In genomic region chr5:150224483-150225027, GRCh38 we compare ENCODE assay signal across 3 cellular contexts.
A peak's percentile ranks its signal among the peaks of the same experiment; 100 is the strongest.
TF ChIP-seq lines count a peak whose summit lies in the region.

No MANE protein-coding gene starts in this region.

TF ChIP-seq in IMR-90, 13 proteins besides CTCF, POLR2A, EP300 and RAD21:
- no peak for TF ChIP-seq CEBPB (IDR thresholded peaks at IDR 0.05; ENCODE audit: low read depth, low read length)
- no peak for TF ChIP-seq NFE2L2 (IDR thresholded peaks at IDR 0.05; ENCODE audit: low read depth, low read length)
- no peak for TF ChIP-seq SMC3 (IDR thresholded peaks at IDR 0.05; ENCODE audit: low read depth, low read length)
- no peak for TF ChIP-seq MAFK (IDR thresholded peaks at IDR 0.05; ENCODE audit: low read depth, low read length)
- TF ChIP-seq MXI1 (IDR thresholded peaks at IDR 0.05; ENCODE audit: borderline replicate concordance, low read depth, low read length): no peak
- TF ChIP-seq ELK1 (IDR thresholded peaks at IDR 0.05; ENCODE audit: borderline replicate concordance, low read depth, low read length): no peak
- TF ChIP-seq MAZ (IDR thresholded peaks at IDR 0.05; ENCODE audit: borderline replicate concordance, low read depth, low read length): no peak
- TF ChIP-seq USF2 (IDR thresholded peaks at IDR 0.05; ENCODE audit: low read depth, low read length): no peak
- no peak for TF ChIP-seq FOS (IDR thresholded peaks at IDR 0.05; ENCODE audit: low read depth, low read length)
- TF ChIP-seq CHD1 (IDR thresholded peaks at IDR 0.05; ENCODE audit: low read depth, low read length): no peak
- no peak for TF ChIP-seq RFX5 (IDR thresholded peaks at IDR 0.05; ENCODE audit: low read depth, low read length)
- no peak for TF ChIP-seq BHLHE40 (IDR thresholded peaks at IDR 0.05; ENCODE audit: low read depth, low read length)
TF ChIP-seq in IMR-90: peak in this region for 0.

TF ChIP-seq in K562, 482 proteins besides CTCF, POLR2A, EP300 and RAD21:
- TF ChIP-seq ZNF449 (CRISPR knock-in tag; IDR thresholded peaks at IDR 0.05) (no peak), MIER1 (IDR thresholded peaks at IDR 0.05; ENCODE audit: low read depth) (no peak), ZNF143 (CRISPR knock-in tag; IDR thresholded peaks at IDR 0.05) (no peak), ZNF699 (CRISPR knock-in tag; IDR thresholded peaks at IDR 0.05; ENCODE audit: insufficient replicate concordance) (no peak), ATF3 (IDR thresholded peaks at IDR 0.05) (0 out of 2 replicates have a peak, but pooled peaks have one; percentile 18), ATF3 (CRISPR knock-in tag; conservative IDR thresholded peaks at IDR 0.05) (no peak), CREB1 (IDR thresholded peaks at IDR 0.05) (peak; percentile 49; the same call in 1 of the 2 replicates), CREB1 (CRISPR knock-in tag; IDR thresholded peaks at IDR 0.05) (no peak), HMGXB4 (CRISPR knock-in tag; IDR thresholded peaks at IDR 0.05) (no peak), ZNF592 (IDR thresholded peaks at IDR 0.05) (no peak), NR2C2 (CRISPR knock-in tag; IDR thresholded peaks at IDR 0.05) (peak; percentile 76), NR2C2 (tag; IDR thresholded peaks at IDR 0.05) (peak; percentile 82), CREM (IDR thresholded peaks at IDR 0.05; ENCODE audit: low read depth) (peak; percentile 26; the same call in 1 of the 2 replicates), POLR2G (IDR thresholded peaks at IDR 0.05; ENCODE audit: low read depth, low read length) (no peak), CC2D1A (IDR thresholded peaks at IDR 0.05) (no peak), NR2C1 (IDR thresholded peaks at IDR 0.05) (peak; percentile 89), NR2C1 (tag; IDR thresholded peaks at IDR 0.05) (peak; percentile 90), HDGF (IDR thresholded peaks at IDR 0.05) (no peak), ATF1 (CRISPR knock-in tag; IDR thresholded peaks at IDR 0.05) (no peak), ATF1 (tag; IDR thresholded peaks at IDR 0.05) (peak; percentile 53)

TF ChIP-seq in GM12891, 5 proteins besides CTCF, POLR2A, EP300 and RAD21:
- TF ChIP-seq POLR2AphosphoS5 (IDR thresholded peaks at IDR 0.05; ENCODE audit: low read depth, low read length) (no peak), TAF1 (IDR thresholded peaks at IDR 0.05; ENCODE audit: low read depth, low read length) (no peak), PAX5 (IDR thresholded peaks at IDR 0.05; ENCODE audit: insufficient read depth, low read length, severe bottlenecking) (no peak), SPI1 (IDR thresholded peaks at IDR 0.05; ENCODE audit: low read depth, low read length) (no peak), POU2F2 (IDR thresholded peaks at IDR 0.05; ENCODE audit: low read depth, low read length) (no peak)
